18 cellular contexts compared by ENCODE assay signal in genomic region chr1:198241553-198241952, GRCh38.
DNase-seq lines count a peak whose midpoint lies in the region; ATAC-seq and TF ChIP-seq lines count a peak whose summit lies in the region.
"Had no signal": no experiment of that assay in that cellular context is flagged by ENCODE, and none has a peak within 500 bp of the region (broad histone marks: within the 10 kb centered on the region; RNA-seq: fewer than 3 reads in every experiment).

No MANE protein-coding gene starts in this region.

- CTCF ChIA-PET in activated naive CD4-positive, alpha-beta T cell treated with anti-CD3 and anti-CD28 coated beads for 36 hours (lab: Charles Lee): interaction anchor here (1.0 to 1.2 kb wide), 3 partner anchors 15 to 37 kb away, joined by 3 to 4 read pairs (median 3); no protein-coding TSS in a partner anchor

- no peaks in the 10 kb centered on the region for H3K9me3 Mint-ChIP-seq in activated naive CD4-positive, alpha-beta T cell treated with anti-CD3 and anti-CD28 coated beads, Interleukin-2, amount 50 U/mL, for 72 hours
- no peaks in the 10 kb centered on the region for H3K9me3 Mint-ChIP-seq in activated naive CD4-positive, alpha-beta T cell treated with anti-CD3 and anti-CD28 coated beads for 36 hours
- H3K9me3 Mint-ChIP-seq in activated T-helper 17 cell treated with anti-CD3 and anti-CD28 coated beads, Interleukin-2, amount 50 U/mL, for 72 hours: no peaks in the 10 kb centered on the region
- H3K9me3 Mint-ChIP-seq in natural killer cell: no peaks in the 10 kb centered on the region

- peak; percentile 29 to 88 for ATAC-seq in activated naive CD4-positive, alpha-beta T cell treated with anti-CD3 and anti-CD28 coated beads, Interleukin-2, amount 50 U/mL, for 72 hours
- ATAC-seq in activated T-helper 17 cell treated with anti-CD3 and anti-CD28 coated beads, Interleukin-2, amount 50 U/mL, for 72 hours (replicated peaks): peak; percentile 94
- peak in 1 of 3 donors; percentile 17 for ATAC-seq in natural killer cell
- ATAC-seq in GM18870 (IDR thresholded peaks at IDR 0.05; ENCODE audit: unreplicated experiment): no peak
- ATAC-seq: Panc1 had no signal

- DNase-seq in activated naive CD4-positive, alpha-beta T cell treated with anti-CD3 and anti-CD28 coated beads, Interleukin-2, amount 50 U/mL, for 72 hours (ENCODE audit: low spot score in 2 of 2): no peak
- no peak for DNase-seq in activated naive CD4-positive, alpha-beta T cell treated with anti-CD3 and anti-CD28 coated beads for 36 hours
- DNase-seq in natural killer cell (no peak), NCI-H1105 (lab: John Stamatoyannopoulos, UW) (no peak)
- no peak for DNase-seq in activated effector memory CD4-positive, alpha-beta T cell treated with Interleukin-2 at 50 U/mL for 16 hours
- DNase-seq: ACHN, C1 segment of cervical spinal cord, DMS79, H7, MM.1S, NCI-H1092, NCI-H146, NCI-H2029 treated with DMSO at 0.1 percent for 48 hours, NCI-H2171 treated with DMSO at 0.1 percent for 48 hours, NCI-H446 had no signal

- intact Hi-C loops in activated naive CD4-positive, alpha-beta T cell treated with anti-CD3 and anti-CD28 coated beads for 36 hours (cut with micrococcal nuclease): loop anchor here (1.0 to 2.0 kb wide), 2 partner anchors 12 to 17 kb away; no protein-coding TSS in a partner anchor
- intact Hi-C loops in natural killer cell (cut with micrococcal nuclease): no loop called here

- H3K36me3 Mint-ChIP-seq in activated naive CD4-positive, alpha-beta T cell treated with anti-CD3 and anti-CD28 coated beads, Interleukin-2, amount 50 U/mL, for 72 hours: peaks cover 0 to 17% of the 10 kb centered on the region in 2 donors
- H3K36me3 Mint-ChIP-seq in activated naive CD4-positive, alpha-beta T cell treated with anti-CD3 and anti-CD28 coated beads for 36 hours (ENCODE audit: low read depth): no peaks in the 10 kb centered on the region
- H3K36me3 Mint-ChIP-seq in activated T-helper 17 cell treated with anti-CD3 and anti-CD28 coated beads, Interleukin-2, amount 50 U/mL, for 72 hours (ENCODE audit: low read depth): no peaks in the 10 kb centered on the region
- H3K36me3 Mint-ChIP-seq in natural killer cell: no peaks in the 10 kb centered on the region

- no peak for TF ChIP-seq CTCF in natural killer cell (IDR thresholded peaks at IDR 0.05)

- H3K27ac Mint-ChIP-seq in activated naive CD4-positive, alpha-beta T cell treated with anti-CD3 and anti-CD28 coated beads, Interleukin-2, amount 50 U/mL, for 72 hours: peak overlapping the region; percentile 40 to 58
- no peak overlapping the region for H3K27ac Mint-ChIP-seq in activated naive CD4-positive, alpha-beta T cell treated with anti-CD3 and anti-CD28 coated beads for 36 hours
- peak overlapping the region; percentile 10 for H3K27ac Mint-ChIP-seq in activated T-helper 17 cell treated with anti-CD3 and anti-CD28 coated beads, Interleukin-2, amount 50 U/mL, for 72 hours
- peak overlapping the region; percentile 61 to 72 for H3K27ac Mint-ChIP-seq in natural killer cell

- no peak overlapping the region for H3K4me3 Mint-ChIP-seq in activated naive CD4-positive, alpha-beta T cell treated with anti-CD3 and anti-CD28 coated beads for 36 hours
- H3K4me3 Mint-ChIP-seq in activated T-helper 17 cell treated with anti-CD3 and anti-CD28 coated beads, Interleukin-2, amount 50 U/mL, for 72 hours: peak overlapping the region; percentile 2
- peak overlapping the region; percentile 18 for H3K4me3 Mint-ChIP-seq in natural killer cell

- H3K27me3 Mint-ChIP-seq in activated naive CD4-positive, alpha-beta T cell treated with anti-CD3 and anti-CD28 coated beads for 36 hours (ENCODE audit: low read depth): no peaks in the 10 kb centered on the region
- no peaks in the 10 kb centered on the region for H3K27me3 Mint-ChIP-seq in activated T-helper 17 cell treated with anti-CD3 and anti-CD28 coated beads, Interleukin-2, amount 50 U/mL, for 72 hours
- no peaks in the 10 kb centered on the region for H3K27me3 Mint-ChIP-seq in natural killer cell (ENCODE audit: low read depth in 2 of 2)

- H3K4me1 Mint-ChIP-seq in activated naive CD4-positive, alpha-beta T cell treated with anti-CD3 and anti-CD28 coated beads for 36 hours (ENCODE audit: low read depth): peaks cover 17% of the 10 kb centered on the region
- H3K4me1 Mint-ChIP-seq in activated T-helper 17 cell treated with anti-CD3 and anti-CD28 coated beads, Interleukin-2, amount 50 U/mL, for 72 hours: peaks cover 17% of the 10 kb centered on the region
- peaks cover 35 to 37% of the 10 kb centered on the region in 2 donors for H3K4me1 Mint-ChIP-seq in natural killer cell
